23 cellular contexts compared by ENCODE assay signal in the genomic region with DNA sequence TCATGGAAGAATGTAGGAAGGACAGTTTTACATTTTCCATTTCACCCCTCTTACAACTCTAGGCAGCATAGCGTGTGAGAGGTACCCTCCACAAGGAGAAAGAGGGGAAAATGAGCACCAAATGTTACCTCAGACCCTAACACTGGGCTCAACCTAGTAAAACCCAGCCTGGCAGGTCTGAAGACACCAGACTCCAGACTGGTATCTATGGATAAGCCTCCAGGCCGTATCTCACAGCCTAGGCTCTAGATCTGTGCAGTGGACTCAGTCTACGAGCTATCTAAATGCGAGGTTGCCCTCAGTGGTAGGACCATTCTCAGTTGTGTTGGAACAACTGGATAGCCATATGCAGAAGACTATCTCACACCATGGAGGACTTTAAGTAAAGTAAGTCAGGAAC. TPM values are rescaled to one million over a fixed set of nuclear protein-coding genes. Genes with fewer than 3 reads are reported as not detected.
"Had no signal": no experiment of that assay in that cellular context is flagged by ENCODE, and none has a peak within 500 bp of the region (broad histone marks: within the 10 kb centered on the region; RNA-seq: fewer than 3 reads in every experiment).

No MANE protein-coding gene starts in this region.

- H3K9me3 Mint-ChIP-seq: stimulated activated memory B cell treated with anti-CD40 and anti-IgM and Interleukin-4, amounts not matched to agents 10 μg/mL and 1 μg/mL and 100 μg/mL, for 72 hours; stimulated activated naive CD8-positive, alpha-beta T cell treated with anti-CD3 and anti-CD28 coated beads, Interleukin-15, amount 100 ng/mL, for 72 hours; type B pancreatic cell had no signal

- ATAC-seq: heart left ventricle; left colon; left ventricle myocardium superior; naive thymus-derived CD4-positive, alpha-beta T cell; sciatic nerve; stimulated activated memory B cell treated with anti-CD40 and anti-IgM and Interleukin-4, amounts not matched to agents 10 μg/mL and 1 μg/mL and 100 μg/mL, for 72 hours; stimulated activated naive CD8-positive, alpha-beta T cell treated with anti-CD3 and anti-CD28 coated beads, Interleukin-15, amount 100 ng/mL, for 72 hours had no signal

- H3K9me3 ChIP-seq: neutrophil, testis had no signal

- DNase-seq: dermis blood vessel endothelial cell; erythroblast; heart left ventricle; hippocampal formation; left colon; left ventricle myocardium superior; mesendoderm; naive thymus-derived CD4-positive, alpha-beta T cell; posterior cingulate gyrus; spleen; stimulated activated CD4-positive, alpha-beta T cell treated with anti-CD3 and anti-CD28 coated beads, Interleukin-15, amount 100 ng/mL, for 24 hours; stimulated activated CD4-positive, alpha-beta T cell treated with anti-CD3 and anti-CD28 coated beads, Interleukin-1b, Interleukin-23, amount 100 ng/mL, for 48 hours; stimulated activated CD4-positive, alpha-beta T cell treated with anti-CD3 and anti-CD28 coated beads, Interleukin-4, amount 100 ng/mL, for 24 hours; stimulated activated naive CD8-positive, alpha-beta T cell treated with anti-CD3 and anti-CD28 coated beads, Interleukin-15, amount 100 ng/mL, for 72 hours; testis had no signal

- H3K27me3 Mint-ChIP-seq: naive thymus-derived CD4-positive, alpha-beta T cell; stimulated activated memory B cell treated with anti-CD40 and anti-IgM and Interleukin-4, amounts not matched to agents 10 μg/mL and 1 μg/mL and 100 μg/mL, for 72 hours; stimulated activated naive CD8-positive, alpha-beta T cell treated with anti-CD3 and anti-CD28 coated beads, Interleukin-15, amount 100 ng/mL, for 72 hours; type B pancreatic cell had no signal

- H3K4me3 Mint-ChIP-seq: stimulated activated memory B cell treated with anti-CD40 and anti-IgM and Interleukin-4, amounts not matched to agents 10 μg/mL and 1 μg/mL and 100 μg/mL, for 72 hours; stimulated activated naive CD8-positive, alpha-beta T cell treated with anti-CD3 and anti-CD28 coated beads, Interleukin-15, amount 100 ng/mL, for 72 hours; type B pancreatic cell had no signal

- H3K27ac Mint-ChIP-seq: stimulated activated memory B cell treated with anti-CD40 and anti-IgM and Interleukin-4, amounts not matched to agents 10 μg/mL and 1 μg/mL and 100 μg/mL, for 72 hours; stimulated activated naive CD8-positive, alpha-beta T cell treated with anti-CD3 and anti-CD28 coated beads, Interleukin-15, amount 100 ng/mL, for 72 hours; type B pancreatic cell had no signal

- H3K27ac ChIP-seq: heart left ventricle, neutrophil, spleen, testis had no signal

- H3K4me3 ChIP-seq: heart left ventricle, lung, spleen, testis had no signal

- H3K27me3 ChIP-seq: heart left ventricle, neutrophil, spleen, testis had no signal

- FAIRE-seq: colon, urothelium cell line had no signal

- H3K4me1 ChIP-seq: heart left ventricle, testis had no signal

RNA-seq across cellular contexts. Expression of a gene that starts 49.6 kb away (rescaled TPM):
- polyA plus RNA-seq: neural cell had no signal
